ENCODE assay signal across 11 cellular contexts in genomic region chrX:112846114-112846513, GRCh38.
"Had no signal": no experiment of that assay in that cellular context is flagged by ENCODE, and none has a peak within 500 bp of the region (broad histone marks: within the 10 kb centered on the region; RNA-seq: fewer than 3 reads in every experiment).

No MANE protein-coding gene starts in this region.

- ATAC-seq: natural killer cell had no signal

- DNase-seq: activated CD4-positive, alpha-beta memory T cell treated with anti-CD3 and anti-CD28 coated beads, Interleukin-2, amount 10 ng/mL, durations not matched to agents 7 days and 5 days; activated gamma-delta T cell; activated T-cell treated with anti-CD3 and anti-CD28 coated beads, Interleukin-2, amount 50 U/mL, for 48 hours; amygdala; brain microvascular endothelial cell; cerebellar nuclear complex; esophagus squamous epithelium; foreskin fibroblast; natural killer cell; T-helper 1 cell had no signal

- H3K4me3 ChIP-seq: esophagus squamous epithelium had no signal

- H3K9me3 ChIP-seq: esophagus squamous epithelium had no signal

- H3K9me3 Mint-ChIP-seq: activated CD4-positive, alpha-beta memory T cell treated with anti-CD3 and anti-CD28 coated beads, Interleukin-2, amount 10 ng/mL, durations not matched to agents 7 days and 5 days; natural killer cell had no signal

- H3K27ac Mint-ChIP-seq: activated CD4-positive, alpha-beta memory T cell treated with anti-CD3 and anti-CD28 coated beads, Interleukin-2, amount 10 ng/mL, durations not matched to agents 7 days and 5 days; activated naive CD8-positive, alpha-beta T cell; natural killer cell had no signal

- H3K27me3 Mint-ChIP-seq: activated naive CD8-positive, alpha-beta T cell had no signal

- H3K27ac ChIP-seq: brain microvascular endothelial cell, esophagus squamous epithelium had no signal

- H3K27me3 ChIP-seq: brain microvascular endothelial cell had no signal

- H3K36me3 Mint-ChIP-seq: activated naive CD8-positive, alpha-beta T cell; natural killer cell had no signal

- H3K4me3 Mint-ChIP-seq: activated CD4-positive, alpha-beta memory T cell treated with anti-CD3 and anti-CD28 coated beads, Interleukin-2, amount 10 ng/mL, durations not matched to agents 7 days and 5 days; activated naive CD8-positive, alpha-beta T cell; natural killer cell had no signal

- H3K36me3 ChIP-seq: brain microvascular endothelial cell, esophagus squamous epithelium had no signal
